Comparison of ENCODE assay signal across 8 cellular contexts in genomic region chr19:46955114-46955812, GRCh38.
DNase-seq lines count a peak whose midpoint lies in the region; ATAC-seq and TF ChIP-seq lines count a peak whose summit lies in the region.

No MANE protein-coding gene starts in this region.

- peak overlapping the region; percentile 49 for H3K9ac ChIP-seq in OCI-LY3 (ENCODE audit: low read length)

- peak overlapping the region; percentile 77 for H3K4me3 ChIP-seq in GM08714 (ENCODE audit: low read length)
- H3K4me3 ChIP-seq in OCI-LY3 (ENCODE audit: low read length): peak overlapping the region; percentile 72
- no peak overlapping the region for H3K4me3 ChIP-seq in WERI-Rb-1 (ENCODE audit: low read depth, low read length)

- peak overlapping the region; percentile 87 for H3K4me3 Mint-ChIP-seq in activated naive CD8-positive, alpha-beta T cell
- peak overlapping the region; percentile 65 for H3K4me3 Mint-ChIP-seq in memory B cell

- 0 out of 2 replicates have a peak overlapping the region, but pooled peaks have one; percentile 24 for H2AFZ ChIP-seq in OCI-LY3 (ENCODE audit: low read depth, low read length)

- peaks cover 14% of the 10 kb centered on the region for H4K20me1 ChIP-seq in OCI-LY3 (ENCODE audit: insufficient read depth, low read length)

- no peak for TF ChIP-seq CTCF in OCI-LY3 (IDR thresholded peaks at IDR 0.05; ENCODE audit: low read depth, low read length)
- no peak for TF ChIP-seq CTCF in WERI-Rb-1 (IDR thresholded peaks at IDR 0.05; ENCODE audit: low read depth, low read length)

- H3K4me2 ChIP-seq in OCI-LY3 (ENCODE audit: low read length): peak overlapping the region; percentile 85

- no peaks in the 10 kb centered on the region for H3K36me3 Mint-ChIP-seq in activated naive CD8-positive, alpha-beta T cell
- H3K36me3 Mint-ChIP-seq in memory B cell: peaks cover 10% of the 10 kb centered on the region

- peaks cover 28% of the 10 kb centered on the region for H3K4me1 ChIP-seq in OCI-LY3 (ENCODE audit: low read length)

- H3K9me3 Mint-ChIP-seq in activated naive CD8-positive, alpha-beta T cell (ENCODE audit: low read depth): no peaks in the 10 kb centered on the region
- no peaks in the 10 kb centered on the region for H3K9me3 Mint-ChIP-seq in memory B cell

- no peaks in the 10 kb centered on the region for H3K27me3 Mint-ChIP-seq in activated naive CD8-positive, alpha-beta T cell
- H3K27me3 Mint-ChIP-seq in memory B cell: no peaks in the 10 kb centered on the region

- ATAC-seq in memory B cell (ENCODE audit: low read depth): peak; percentile 78
- ATAC-seq in HG02852 (IDR thresholded peaks at IDR 0.05; ENCODE audit: unreplicated experiment): no peak

- H3K79me2 ChIP-seq in OCI-LY3 (ENCODE audit: low read length): peaks cover 23% of the 10 kb centered on the region

- H3K27ac ChIP-seq in OCI-LY3 (ENCODE audit: low read length) (peak overlapping the region; percentile 17; the same call in 1 of the 2 replicates), WERI-Rb-1 (no peak overlapping the region)

- H3K27me3 ChIP-seq in OCI-LY3 (ENCODE audit: low read depth, low read length) (no peaks in the 10 kb centered on the region), WERI-Rb-1 (ENCODE audit: insufficient read depth, low read depth, severe bottlenecking) (no peaks in the 10 kb centered on the region)

- H3K9me3 ChIP-seq in OCI-LY3 (ENCODE audit: insufficient read depth, low read length) (no peaks in the 10 kb centered on the region), WERI-Rb-1 (ENCODE audit: severe bottlenecking) (no peaks in the 10 kb centered on the region)

- peak in 1 of 2 donors; percentile 10 for DNase-seq in memory B cell (ENCODE audit: low spot score in 2 of 2)
- DNase-seq in NCI-H2081 (lab: John Stamatoyannopoulos, UW): no peak
- no peak for DNase-seq in WERI-Rb-1
- DNase-seq in amygdala (lab: John Stamatoyannopoulos, UW): no peak

- H3K36me3 ChIP-seq in OCI-LY3 (replicated peaks; ENCODE audit: low read depth, low read length) (no peaks in the 10 kb centered on the region), WERI-Rb-1 (peaks cover 2% of the 10 kb centered on the region)

- H3K27ac Mint-ChIP-seq in activated naive CD8-positive, alpha-beta T cell: peak overlapping the region; percentile 83
- H3K27ac Mint-ChIP-seq in memory B cell: peak overlapping the region; percentile 86

- peaks cover 48% of the 10 kb centered on the region for H3K4me1 Mint-ChIP-seq in activated naive CD8-positive, alpha-beta T cell (ENCODE audit: low read depth)
- peaks cover 29% of the 10 kb centered on the region for H3K4me1 Mint-ChIP-seq in memory B cell
